8 cellular contexts compared by ENCODE assay signal in the genomic region with DNA sequence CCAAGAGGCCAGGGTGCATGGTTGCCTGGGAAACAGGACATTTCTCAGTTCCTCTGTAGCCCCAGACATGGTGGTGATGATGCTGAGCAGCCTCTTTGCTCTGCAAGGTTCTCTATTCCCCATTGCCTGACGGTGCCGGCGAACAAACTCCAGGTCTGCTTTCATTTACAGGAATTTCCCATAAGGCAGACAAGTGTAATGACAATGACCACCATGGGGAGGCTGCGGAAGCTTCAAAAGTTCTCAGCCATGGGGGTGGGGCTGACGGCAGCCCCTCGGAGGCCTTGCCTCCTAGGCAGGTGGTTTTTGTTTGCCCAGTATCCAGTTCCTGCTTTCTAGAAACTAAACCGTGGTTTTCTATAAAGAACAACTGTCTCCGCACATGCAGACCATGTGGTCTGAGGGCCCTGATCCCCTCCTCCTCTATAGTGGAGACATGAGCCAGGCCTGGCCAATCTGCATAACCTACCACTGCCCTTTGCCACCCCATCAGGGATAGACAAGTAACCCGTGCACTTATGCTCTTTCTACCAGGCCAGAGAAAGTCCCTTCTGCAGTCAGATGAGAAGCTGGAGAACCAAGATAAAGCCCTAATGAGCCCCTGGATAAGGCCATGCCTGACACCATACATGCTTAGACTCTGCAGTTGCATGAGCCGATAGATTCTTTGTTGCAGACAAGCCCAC. TPM values are rescaled to one million over a fixed set of nuclear protein-coding genes. Genes with fewer than 3 reads are reported as not detected.
DNase-seq lines count a peak whose midpoint lies in the region; ATAC-seq and TF ChIP-seq lines count a peak whose summit lies in the region.
"Had no signal": no experiment of that assay in that cellular context is flagged by ENCODE, and none has a peak within 500 bp of the region (broad histone marks: within the 10 kb centered on the region; RNA-seq: fewer than 3 reads in every experiment).

No MANE protein-coding gene starts in this region.

- H3K27me3 Mint-ChIP-seq in naive thymus-derived CD4-positive, alpha-beta T cell, result no peaks in the 10 kb centered on the region
- H3K27me3 Mint-ChIP-seq in CD8-positive, alpha-beta memory T cell, result peaks cover 0 to 1% of the 10 kb centered on the region in 2 donors

- POLR2A ChIA-PET in naive thymus-derived CD4-positive, alpha-beta T cell (lab: Charles Lee), result no interaction called here
- POLR2A ChIA-PET in CD8-positive, alpha-beta memory T cell (lab: Charles Lee), result no interaction called here

- no peak for TF ChIP-seq POLR2A in uterus (IDR thresholded peaks at IDR 0.05)

- H3K9me3 ChIP-seq in naive thymus-derived CD4-positive, alpha-beta T cell (ENCODE audit: control insufficient read depth in 2 of 3, low read length in 3 of 3), result no peaks in the 10 kb centered on the region
- no peaks in the 10 kb centered on the region for H3K9me3 ChIP-seq in uterus
- no peaks in the 10 kb centered on the region for H3K9me3 ChIP-seq in CD8-positive, alpha-beta memory T cell (ENCODE audit: low read length)

- no peak overlapping the region for H3K27ac ChIP-seq in naive thymus-derived CD4-positive, alpha-beta T cell (ENCODE audit: low read depth, low read length)
- no peak overlapping the region for H3K27ac ChIP-seq in uterus
- H3K27ac ChIP-seq in CD8-positive, alpha-beta memory T cell (ENCODE audit: low read depth, low read length), result no peak overlapping the region

- H3K4me3 ChIP-seq in naive thymus-derived CD4-positive, alpha-beta T cell (ENCODE audit: low read length), result no peak overlapping the region
- no peak overlapping the region for H3K4me3 ChIP-seq in uterus
- no peak overlapping the region for H3K4me3 ChIP-seq in CD8-positive, alpha-beta memory T cell (ENCODE audit: low read length)

- H3K4me3 Mint-ChIP-seq in naive thymus-derived CD4-positive, alpha-beta T cell, result no peak overlapping the region
- no peak overlapping the region for H3K4me3 Mint-ChIP-seq in CD8-positive, alpha-beta memory T cell

- no peak for TF ChIP-seq CTCF in uterus (IDR thresholded peaks at IDR 0.05)

- peak overlapping the region in 2 of 9 donors; percentile 20 to 67 for H3K27ac Mint-ChIP-seq in naive thymus-derived CD4-positive, alpha-beta T cell
- H3K27ac Mint-ChIP-seq in CD8-positive, alpha-beta memory T cell, result no peak overlapping the region

- ATAC-seq in GM19324 (IDR thresholded peaks at IDR 0.05; ENCODE audit: low FRiP score, unreplicated experiment) (peak; percentile 81), HG02943 (IDR thresholded peaks at IDR 0.05; ENCODE audit: low read depth, unreplicated experiment) (peak; percentile 65)
- ATAC-seq in naive thymus-derived CD4-positive, alpha-beta T cell, result peak; percentile 58

- no peaks in the 10 kb centered on the region for H3K36me3 ChIP-seq in naive thymus-derived CD4-positive, alpha-beta T cell (ENCODE audit: control insufficient read depth in 2 of 3, insufficient read depth in 3 of 3, low read length in 3 of 3)
- H3K36me3 ChIP-seq in uterus, result no peaks in the 10 kb centered on the region
- H3K36me3 ChIP-seq in CD8-positive, alpha-beta memory T cell (ENCODE audit: insufficient read depth, low read length), result no peaks in the 10 kb centered on the region

- peaks cover 0 to 13% (median 2%) of the 10 kb centered on the region in 5 donors for H3K36me3 Mint-ChIP-seq in naive thymus-derived CD4-positive, alpha-beta T cell
- no peaks in the 10 kb centered on the region for H3K36me3 Mint-ChIP-seq in CD8-positive, alpha-beta memory T cell

- intact Hi-C loops in naive thymus-derived CD4-positive, alpha-beta T cell (cut with micrococcal nuclease), result no loop called here
- intact Hi-C loops in uterus (cut with DNase I; ENCODE audit: low total_unique reads), result loop anchor here (10.0 kb wide), 1 partner anchor 99 kb away; no protein-coding TSS in a partner anchor

- DNase-seq in NOMO-1 treated with dmso at 0.1 percent for 144 hours (lab: John Stamatoyannopoulos, UW; ENCODE audit: unreplicated experiment) (peak; percentile 3), uterus (no peak)
- DNase-seq in naive thymus-derived CD4-positive, alpha-beta T cell, result no peak
- DNase-seq in activated effector memory CD4-positive, alpha-beta T cell treated with anti-CD3 and anti-CD28 coated beads, Interleukin-2, amount 50 U/mL, for 16 hours, result no peak
- DNase-seq in CD8-positive, alpha-beta memory T cell, result no peak

- no peaks in the 10 kb centered on the region for H3K4me1 Mint-ChIP-seq in naive thymus-derived CD4-positive, alpha-beta T cell
- no peaks in the 10 kb centered on the region for H3K4me1 Mint-ChIP-seq in CD8-positive, alpha-beta memory T cell

- H3K27me3 ChIP-seq in naive thymus-derived CD4-positive, alpha-beta T cell (ENCODE audit: control insufficient read depth in 2 of 2, insufficient read depth in 2 of 2, low read length in 2 of 2), result no peaks in the 10 kb centered on the region
- H3K27me3 ChIP-seq in uterus, result no peaks in the 10 kb centered on the region
- H3K27me3 ChIP-seq in CD8-positive, alpha-beta memory T cell (ENCODE audit: insufficient read depth, low read length, poor library complexity, severe bottlenecking), result no peaks in the 10 kb centered on the region

- CTCF ChIA-PET in naive thymus-derived CD4-positive, alpha-beta T cell (lab: Charles Lee), result interaction anchor here (0.6 kb wide), 1 partner anchor 893 kb away, joined by 3 read pairs; no protein-coding TSS in a partner anchor
- CTCF ChIA-PET in CD8-positive, alpha-beta memory T cell (lab: Charles Lee), result no interaction called here

- no peaks in the 10 kb centered on the region for H3K4me1 ChIP-seq in naive thymus-derived CD4-positive, alpha-beta T cell (ENCODE audit: control insufficient read depth in 2 of 2, insufficient read depth in 2 of 2, low read length in 2 of 2)
- H3K4me1 ChIP-seq in uterus, result peaks cover 0 to 7% of the 10 kb centered on the region in 2 donors
- no peaks in the 10 kb centered on the region for H3K4me1 ChIP-seq in CD8-positive, alpha-beta memory T cell (ENCODE audit: insufficient read depth, low read length)

- H3K9me3 Mint-ChIP-seq in naive thymus-derived CD4-positive, alpha-beta T cell, result peaks cover 0 to 3% (median 0%) of the 10 kb centered on the region in 11 donors
- no peaks in the 10 kb centered on the region for H3K9me3 Mint-ChIP-seq in CD8-positive, alpha-beta memory T cell

RNA-seq across cellular contexts. Expression of a gene that starts 54.0 kb away (rescaled TPM):
- under 1 TPM in 2 of 5 experiments, not detected in 3; 0.66 to 0.86 TPM for total RNA-seq in naive thymus-derived CD4-positive, alpha-beta T cell
- not detected for polyA plus RNA-seq in naive thymus-derived CD4-positive, alpha-beta T cell
- under 1 TPM in 1 of 4 donors, not detected in 3; 0.48 TPM for total RNA-seq in uterus
- total RNA-seq in CD8-positive, alpha-beta memory T cell, result not detected
- not detected for polyA plus RNA-seq in CD8-positive, alpha-beta memory T cell
- total RNA-seq: fibroblast of lung had no signal
- polyA plus RNA-seq: fibroblast of lung had no signal
